8 cellular contexts compared by ENCODE assay signal in genomic region chr17:32266389-32267269, GRCh38. TPM values are rescaled to one million over a fixed set of nuclear protein-coding genes. Genes with fewer than 3 reads are reported as not detected.
A peak's percentile ranks its signal among the peaks of the same experiment; 100 is the strongest.
DNase-seq lines count a peak whose midpoint lies in the region; ATAC-seq, FAIRE-seq and TF ChIP-seq lines count a peak whose summit lies in the region.

No MANE protein-coding gene starts in this region.

- TF ChIP-seq CTCF in MCF 10A (IDR thresholded peaks at IDR 0.05; ENCODE audit: unreplicated experiment) (no peak), lung (IDR thresholded peaks at IDR 0.05; ENCODE audit: control extremely low read depth, extremely low read depth) (no peak), tibial artery (IDR thresholded peaks at IDR 0.05) (no peak)

- peaks cover 90% of the 10 kb centered on the region for H3K27me3 Mint-ChIP-seq in MCF 10A (ENCODE audit: insufficient read depth, unreplicated experiment)

- no peaks in the 10 kb centered on the region for H3K9me3 Mint-ChIP-seq in MCF 10A (ENCODE audit: unreplicated experiment)

- ATAC-seq in lung (ENCODE audit: insufficient read depth, low FRiP score) (no peak), GM18498 (IDR thresholded peaks at IDR 0.05; ENCODE audit: unreplicated experiment) (no peak)

- H3K4me3 ChIP-seq in NT2/D1 (ENCODE audit: insufficient read length, low read depth) (peak overlapping the region; percentile 59), lung (peak overlapping the region; percentile 49), tibial artery (peak overlapping the region; percentile 52 to 65)

- 1% methylated on average over 59 to 78 of the region's 78 CpGs for WGBS in lung, 2 donors

- no peak overlapping the region for H3K27ac Mint-ChIP-seq in MCF 10A (ENCODE audit: low read depth, unreplicated experiment)

- DNase-seq in G401 (ENCODE audit: low spot score) (peak; percentile 30), NT2/D1 (ENCODE audit: low read depth, low spot score) (no peak), MCF 10A (ENCODE audit: unreplicated experiment) (no peak), lung (ENCODE audit: low spot score) (no peak), tibial artery (no peak), kidney glomerular epithelial cell (lab: John Stamatoyannopoulos, UW) (no peak), HTR-8/SVneo (ENCODE audit: insufficient read length, low spot score) (no peak)

- intact Hi-C loops in MCF 10A (cut with micrococcal nuclease) (no loop called here), tibial artery (cut with DNase I; ENCODE audit: low total_unique reads) (no loop called here)

- peaks cover 9% of the 10 kb centered on the region for H3K4me1 ChIP-seq in NT2/D1 (ENCODE audit: insufficient read depth, insufficient read length)
- H3K4me1 ChIP-seq in lung (ENCODE audit: control insufficient read depth in 2 of 2, insufficient read depth in 2 of 2, low read length in 2 of 2): peaks cover 0 to 5% of the 10 kb centered on the region in 2 donors
- H3K4me1 ChIP-seq in tibial artery: peaks cover 0 to 30% (median 24%) of the 10 kb centered on the region in 4 donors

- H3K36me3 Mint-ChIP-seq in MCF 10A (ENCODE audit: insufficient read depth, unreplicated experiment): no peaks in the 10 kb centered on the region

- POLR2A ChIA-PET in MCF 10A (lab: Yijun Ruan, JAX): no interaction called here

- peaks cover 15% of the 10 kb centered on the region for H3K4me1 Mint-ChIP-seq in MCF 10A (ENCODE audit: insufficient read depth, unreplicated experiment)

- no peak for FAIRE-seq in HTR-8/SVneo (lab: Jason Lieb, UNC)

- H3K9me3 ChIP-seq in NT2/D1 (ENCODE audit: insufficient read depth, low read length) (no peaks in the 10 kb centered on the region), lung (ENCODE audit: control insufficient read depth in 2 of 2, insufficient read depth in 1 of 2, low read length in 1 of 2) (no peaks in the 10 kb centered on the region), tibial artery (no peaks in the 10 kb centered on the region)

- in situ Hi-C loops in G401 (cut with HindIII; ENCODE audit: low sequenced_read_pairs): no loop called here

- no TSS peak for BruUV-seq in MCF 10A (replicated peaks; lab: Mats Ljungman, UMichigan)

- CTCF ChIA-PET in MCF 10A (lab: Yijun Ruan, JAX): no interaction called here

- no peak overlapping the region for H3K27ac ChIP-seq in lung (ENCODE audit: low read depth in 1 of 2, low read length in 1 of 2)
- no peak overlapping the region for H3K27ac ChIP-seq in tibial artery

- peak overlapping the region; percentile 85 for H3K9ac ChIP-seq in NT2/D1 (ENCODE audit: insufficient read length, low read depth)

- H3K36me3 ChIP-seq in NT2/D1 (ENCODE audit: insufficient read depth, insufficient read length, low read length) (no peaks in the 10 kb centered on the region), lung (ENCODE audit: control insufficient read depth in 2 of 2, insufficient read depth in 2 of 2, low read length in 2 of 2) (no peaks in the 10 kb centered on the region), tibial artery (no peaks in the 10 kb centered on the region)

- peaks cover 18% of the 10 kb centered on the region for H3K27me3 ChIP-seq in NT2/D1 (ENCODE audit: insufficient read depth, insufficient read length)
- H3K27me3 ChIP-seq in lung (ENCODE audit: control insufficient read depth, insufficient read depth): no peaks in the 10 kb centered on the region
- H3K27me3 ChIP-seq in tibial artery: peaks cover 0 to 58% of the 10 kb centered on the region in 2 donors

- H3K4me3 Mint-ChIP-seq in MCF 10A (ENCODE audit: unreplicated experiment): peak overlapping the region; percentile 56

RNA-seq across cellular contexts. Expression of gene RHBDL3, which starts 1.0 kb away (rescaled TPM):
- 0.10 and 1.6 TPM in 2 replicates for total RNA-seq in G401 (2014; rRNA removed; shearing (Covaris generic))
- total RNA-seq in MCF 10A (2022) (not detected in 2 replicates), lung (under 1 TPM; 0.34 to 0.51 TPM)
- under 1 TPM; 0.14 to 0.17 TPM for polyA plus RNA-seq in lung
